8 cellular contexts compared by ENCODE assay signal in the genomic region with DNA sequence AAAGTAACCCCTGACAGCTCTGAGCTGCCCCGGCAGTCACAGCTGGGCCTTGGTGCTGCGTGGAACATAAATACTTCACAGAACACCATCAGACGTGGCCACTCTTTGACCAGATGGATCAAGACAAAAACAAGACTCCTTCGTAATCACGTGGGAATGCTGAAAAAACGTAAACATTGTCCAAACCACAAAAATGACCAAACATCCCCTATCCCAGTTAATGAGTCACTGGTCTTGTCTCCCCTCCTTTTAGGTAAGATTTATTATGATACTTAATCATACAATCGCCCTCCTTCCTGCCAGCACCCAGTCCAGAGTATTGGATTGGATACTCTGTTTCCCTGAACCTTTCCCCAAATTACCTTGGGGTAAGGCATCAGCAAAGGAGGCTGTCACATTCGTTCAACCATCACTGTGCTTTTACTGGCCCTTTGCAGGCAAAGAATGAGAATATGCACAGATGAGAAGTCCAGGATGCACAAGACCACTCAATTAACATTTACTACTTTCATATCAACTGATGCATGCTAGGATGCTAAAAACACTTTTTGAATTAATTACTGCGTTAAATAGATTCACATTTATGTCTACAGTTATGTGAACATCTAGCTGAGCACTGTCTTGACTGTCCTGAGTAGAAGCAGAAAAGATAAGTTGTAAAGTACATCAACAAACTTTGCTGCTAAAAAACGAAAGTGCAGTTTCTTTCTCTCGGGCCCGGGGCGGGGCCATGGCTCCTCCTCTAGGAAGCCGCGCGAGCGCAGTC. TPM values are rescaled to one million over a fixed set of nuclear protein-coding genes. Genes with fewer than 3 reads are reported as not detected.
DNase-seq lines count a peak whose midpoint lies in the region; ATAC-seq and TF ChIP-seq lines count a peak whose summit lies in the region.

No MANE protein-coding gene starts in this region.

- peak; percentile 89 for DNase-seq in GM04504 (ENCODE audit: low read depth)
- no peak for DNase-seq in immature natural killer cell
- no peak for DNase-seq in suprapubic skin (ENCODE audit: low spot score in 2 of 2)
- no peak for DNase-seq in NCI-H1092 treated with DMSO at 0.1 percent for 48 hours (lab: John Stamatoyannopoulos, UW)
- no peak for DNase-seq in NCI-H82 (lab: John Stamatoyannopoulos, UW)

- H3K27me3 Mint-ChIP-seq in activated naive CD8-positive, alpha-beta T cell, result no peaks in the 10 kb centered on the region
- H3K27me3 Mint-ChIP-seq in immature natural killer cell (ENCODE audit: low read depth in 3 of 3), result peaks cover 0 to 8% (median 2%) of the 10 kb centered on the region in 3 donors

- peak overlapping the region; percentile 95 for H3K27ac ChIP-seq in suprapubic skin

- no peaks in the 10 kb centered on the region for H3K9me3 ChIP-seq in suprapubic skin

- H3K4me1 Mint-ChIP-seq in activated naive CD8-positive, alpha-beta T cell (ENCODE audit: low read depth), result peaks cover 14% of the 10 kb centered on the region
- H3K4me1 Mint-ChIP-seq in immature natural killer cell, result peaks cover 25 to 36% of the 10 kb centered on the region in 2 donors

- H3K4me1 ChIP-seq in suprapubic skin, result peaks cover 13% of the 10 kb centered on the region

- TF ChIP-seq POLR2A in suprapubic skin (IDR thresholded peaks at IDR 0.05), result no peak

- WGBS in suprapubic skin, result 31% methylated on average over 13 of the region's 17 CpGs

- no peaks in the 10 kb centered on the region for H3K9me3 Mint-ChIP-seq in activated naive CD8-positive, alpha-beta T cell (ENCODE audit: low read depth)
- peaks cover 0 to 2% (median 0%) of the 10 kb centered on the region in 6 donors for H3K9me3 Mint-ChIP-seq in immature natural killer cell

- H3K4me3 ChIP-seq in suprapubic skin, result peak overlapping the region; percentile 65

- H3K36me3 Mint-ChIP-seq in activated naive CD8-positive, alpha-beta T cell, result no peaks in the 10 kb centered on the region
- peaks cover 0 to 14% (median 13%) of the 10 kb centered on the region in 3 donors for H3K36me3 Mint-ChIP-seq in immature natural killer cell

- no peak for TF ChIP-seq EP300 in suprapubic skin (IDR thresholded peaks at IDR 0.05)

- ATAC-seq in HG03159 (IDR thresholded peaks at IDR 0.05; ENCODE audit: unreplicated experiment) (peak; percentile 1), GM18873 (IDR thresholded peaks at IDR 0.05; ENCODE audit: low FRiP score, unreplicated experiment) (no peak)

- H3K4me3 Mint-ChIP-seq in activated naive CD8-positive, alpha-beta T cell, result peak overlapping the region; percentile 89
- H3K4me3 Mint-ChIP-seq in immature natural killer cell, result peak overlapping the region; percentile 93 to 95 (median 94)

- no peak for TF ChIP-seq CTCF in suprapubic skin (IDR thresholded peaks at IDR 0.05)

- H3K27ac Mint-ChIP-seq in activated naive CD8-positive, alpha-beta T cell, result peak overlapping the region; percentile 90
- H3K27ac Mint-ChIP-seq in immature natural killer cell, result peak overlapping the region; percentile 94 to 98 (median 96)

- H3K27me3 ChIP-seq in suprapubic skin, result no peaks in the 10 kb centered on the region

- H3K36me3 ChIP-seq in suprapubic skin, result no peaks in the 10 kb centered on the region

RNA-seq across cellular contexts. Expression of gene TCEANC, which starts 0.5 kb away (rescaled TPM):
- 10 to 100 TPM in 1 of 3 donors, 1 to 10 TPM in 2; 5.8 to 10.8 (median 7.1) TPM for polyA plus RNA-seq in immature natural killer cell
- 1 to 10 TPM; 1.7 to 4.7 (median 3.2) TPM for total RNA-seq in suprapubic skin

RNA-seq across cellular contexts. Expression of gene RAB9A, which starts 36.5 kb away (rescaled TPM):
- polyA plus RNA-seq in immature natural killer cell, result 10 to 100 TPM; 45.8 to 70.2 (median 48.0) TPM
- 10 to 100 TPM; 20.3 to 43.6 (median 32.0) TPM for total RNA-seq in suprapubic skin
